In genomic region chr6:30129818-30130679, GRCh38 we compare ENCODE assay signal across 1 cellular context.
TF ChIP-seq lines count a peak whose summit lies in the region.

No MANE protein-coding gene starts in this region.

TF ChIP-seq in endothelial cell of umbilical vein, 7 proteins besides CTCF, POLR2A, EP300 and RAD21:
- TF ChIP-seq FOS (IDR thresholded peaks at IDR 0.05; ENCODE audit: borderline replicate concordance, insufficient read depth, low read length) (no peak), GATA2 (IDR thresholded peaks at IDR 0.05; ENCODE audit: insufficient read depth, insufficient read length, low read depth, low read length) (no peak), EZH2 (IDR thresholded peaks at IDR 0.05; ENCODE audit: borderline replicate concordance, low read depth, low read length, severe bottlenecking) (peak; percentile 1)
